Comparison of ENCODE assay signal across 11 cellular contexts in genomic region chr22:46421272-46421671, GRCh38.
DNase-seq lines count a peak whose midpoint lies in the region; ATAC-seq and TF ChIP-seq lines count a peak whose summit lies in the region.
"Had no signal": no experiment of that assay in that cellular context is flagged by ENCODE, and none has a peak within 500 bp of the region (broad histone marks: within the 10 kb centered on the region; RNA-seq: fewer than 3 reads in every experiment).

No MANE protein-coding gene starts in this region.

- peak overlapping the region in 1 of 3 donors; percentile 92 for H3K27ac Mint-ChIP-seq in IgD-negative memory B cell
- no peak overlapping the region for H3K27ac Mint-ChIP-seq in natural killer cell

- intact Hi-C loops in natural killer cell (cut with micrococcal nuclease) (no loop called here), esophagus muscularis mucosa (cut with DNase I) (no loop called here)

- H3K27me3 Mint-ChIP-seq in IgD-negative memory B cell: no peaks in the 10 kb centered on the region
- peaks cover 2 to 11% of the 10 kb centered on the region in 2 donors for H3K27me3 Mint-ChIP-seq in natural killer cell (ENCODE audit: low read depth in 2 of 2)

- H3K9me3 ChIP-seq in esophagus muscularis mucosa: peaks cover 0 to 10% (median 2%) of the 10 kb centered on the region in 4 donors
- H3K9me3 ChIP-seq: A549, transverse colon had no signal

- 83% methylated on average over 11 of the region's 12 CpGs for WGBS in esophagus muscularis mucosa

- H3K27ac ChIP-seq in esophagus muscularis mucosa (replicated peaks in 1 of 4): no peak overlapping the region
- H3K27ac ChIP-seq: A549, transverse colon had no signal

- no peaks in the 10 kb centered on the region for H3K36me3 ChIP-seq in esophagus muscularis mucosa
- H3K36me3 ChIP-seq: transverse colon had no signal

- H3K27me3 ChIP-seq in esophagus muscularis mucosa: peaks cover 0 to 17% (median 0%) of the 10 kb centered on the region in 4 donors
- H3K27me3 ChIP-seq: transverse colon had no signal

- no peak for TF ChIP-seq CTCF in natural killer cell (IDR thresholded peaks at IDR 0.05)
- no peak for TF ChIP-seq CTCF in esophagus muscularis mucosa (IDR thresholded peaks at IDR 0.05)

- TF ChIP-seq EP300 in esophagus muscularis mucosa (IDR thresholded peaks at IDR 0.05): no peak

- peaks cover 8 to 17% (median 16%) of the 10 kb centered on the region in 3 donors for H3K4me1 Mint-ChIP-seq in IgD-negative memory B cell
- peaks cover 0 to 13% of the 10 kb centered on the region in 2 donors for H3K4me1 Mint-ChIP-seq in natural killer cell

- peak; percentile 45 to 83 (median 79) for ATAC-seq in natural killer cell
- ATAC-seq: A549 had no signal

- H3K9me3 Mint-ChIP-seq in IgD-negative memory B cell: peaks cover 0 to 2% (median 0%) of the 10 kb centered on the region in 3 donors
- H3K9me3 Mint-ChIP-seq in natural killer cell: no peaks in the 10 kb centered on the region

- H3K36me3 Mint-ChIP-seq in IgD-negative memory B cell (peaks cover 5% of the 10 kb centered on the region), natural killer cell (no peaks in the 10 kb centered on the region)

- no peak overlapping the region for H3K4me3 ChIP-seq in esophagus muscularis mucosa
- H3K4me3 ChIP-seq: A549, transverse colon had no signal

- H3K4me1 ChIP-seq in esophagus muscularis mucosa: peaks cover 0 to 11% (median 0%) of the 10 kb centered on the region in 4 donors
- H3K4me1 ChIP-seq: A549, transverse colon had no signal

- H3K4me3 Mint-ChIP-seq in IgD-negative memory B cell (peak overlapping the region in 3 of 4 donors; percentile 57 to 80 (median 66)), natural killer cell (peak overlapping the region; percentile 40)

- no peak for TF ChIP-seq POLR2A in esophagus muscularis mucosa (IDR thresholded peaks at IDR 0.05; ENCODE audit: low read depth)

- DNase-seq in NCI-H2081 (lab: John Stamatoyannopoulos, UW): peak; percentile 11 to 28
- no peak for DNase-seq in NCI-H2081 treated with DMSO at 0.1 percent for 48 hours (lab: John Stamatoyannopoulos, UW)
- peak; percentile 28 for DNase-seq in activated gamma-delta T cell (lab: John Stamatoyannopoulos, UW)
- no peak for DNase-seq in natural killer cell
- DNase-seq in iPS-NIHi7 (ENCODE audit: extremely low spot score): no peak
- DNase-seq in esophagus muscularis mucosa (ENCODE audit: extremely low spot score): no peak
- no peak for DNase-seq in islet precursor cell
- DNase-seq: NCI-H82, transverse colon had no signal

Comparison
In these comparisons a context has a peak if more than half of its experiments do, and no peak if none do; other contexts are left out.
1. DNase-seq: peak in NCI-H2081 (2 of 2) and activated gamma-delta T cell (single experiment); none in NCI-H2081 treated with DMSO at 0.1 percent for 48 hours (single experiment), natural killer cell (single experiment), iPS-NIHi7 (single experiment), esophagus muscularis mucosa (single experiment) and islet precursor cell (single experiment).